8 cellular contexts compared by ENCODE assay signal in the genomic region with DNA sequence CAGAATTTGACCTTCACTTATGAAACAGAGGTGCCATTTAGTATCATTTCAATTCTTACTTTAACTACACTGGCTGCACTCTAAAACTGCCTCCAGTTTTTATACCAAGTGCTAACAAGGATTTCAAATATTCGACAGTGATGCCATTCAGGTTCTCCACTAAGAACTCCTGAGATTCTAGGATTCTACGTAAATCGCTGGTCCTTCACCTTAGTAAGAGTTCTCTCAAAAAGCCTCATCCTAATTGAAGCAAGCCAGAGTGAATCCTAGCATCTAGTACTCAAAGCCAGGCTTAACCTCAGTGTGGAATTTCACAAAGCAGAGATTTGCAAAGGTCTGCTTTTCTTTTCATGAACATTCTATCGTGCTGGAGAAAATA. TPM values are rescaled to one million over a fixed set of nuclear protein-coding genes. Genes with fewer than 3 reads are reported as not detected.
A peak's percentile ranks its signal among the peaks of the same experiment; 100 is the strongest.
DNase-seq lines count a peak whose midpoint lies in the region; ATAC-seq and TF ChIP-seq lines count a peak whose summit lies in the region.

No MANE protein-coding gene starts in this region.

- CTCF ChIA-PET in activated CD4-positive, alpha-beta memory T cell treated with anti-CD3 and anti-CD28 coated beads for 36 hours (lab: Charles Lee) = interaction anchor here (1.3 kb wide), 1 partner anchor 292 kb away, joined by 7 read pairs; no protein-coding TSS in a partner anchor

- peak overlapping the region; percentile 99 for H3K4me3 ChIP-seq in GM23248
- peak overlapping the region; percentile 95 to 99 (median 95) for H3K4me3 ChIP-seq in skeletal muscle tissue (ENCODE audit: low read length in 3 of 3)

- H3K27me3 ChIP-seq in GM23248 (replicated peaks; ENCODE audit: insufficient read depth) (no peaks in the 10 kb centered on the region), foreskin keratinocyte (no peaks in the 10 kb centered on the region), skeletal muscle tissue (ENCODE audit: control insufficient read depth in 3 of 3, insufficient read depth in 3 of 3, low read length in 3 of 3) (no peaks in the 10 kb centered on the region)

- POLR2A ChIA-PET in activated CD4-positive, alpha-beta memory T cell treated with anti-CD3 and anti-CD28 coated beads for 36 hours (lab: Charles Lee) = interaction anchor here (1.1 to 5.6 kb wide), 2 partner anchors 15 to 100 kb away, joined by 3 to 42 read pairs; a partner anchor contains a TSS

- 35 to 49% methylated on average over 4 of the region's 4 CpGs for WGBS in GM23248 (ENCODE audit: low coverage in 1 of 2, low lambda C conversion rate in 2 of 2, missing lambda C conversion rate in 2 of 2), 2 experiments

- in situ Hi-C loops in GM23248 (cut with MboI) = loop anchor here (25.0 kb wide), 1 partner anchor 568 kb away; no protein-coding TSS in a partner anchor

- H3K9me3 ChIP-seq in GM23248 (ENCODE audit: low read depth) = no peaks in the 10 kb centered on the region
- H3K9me3 ChIP-seq in skeletal muscle tissue (ENCODE audit: control insufficient read depth in 3 of 3, low read length in 3 of 3) = no peaks in the 10 kb centered on the region

- peaks cover 74% of the 10 kb centered on the region for H3K36me3 Mint-ChIP-seq in activated CD4-positive, alpha-beta memory T cell treated with anti-CD3 and anti-CD28 coated beads for 36 hours

- no peaks in the 10 kb centered on the region for H3K9me2 ChIP-seq in GM23248 (ENCODE audit: insufficient read depth)

- no peak for ATAC-seq in foreskin keratinocyte
- ATAC-seq in HG03097 (IDR thresholded peaks at IDR 0.05; ENCODE audit: low FRiP score, unreplicated experiment) = no peak

- peaks cover 61% of the 10 kb centered on the region for H4K20me1 ChIP-seq in GM23248 (ENCODE audit: insufficient read depth)

- H3F3A ChIP-seq in GM23248 (ENCODE audit: insufficient read depth) = peaks cover 82% of the 10 kb centered on the region

- no peak overlapping the region for H2AFZ ChIP-seq in GM23248

- H3K4me3 Mint-ChIP-seq in activated CD4-positive, alpha-beta memory T cell treated with anti-CD3 and anti-CD28 coated beads for 36 hours = peak overlapping the region; percentile 95

- H3K79me2 ChIP-seq in GM23248 (ENCODE audit: insufficient read depth) = peaks cover 98% of the 10 kb centered on the region

- H3K9ac ChIP-seq in GM23248 (peak overlapping the region; percentile 98), skeletal muscle tissue (ENCODE audit: low read depth in 1 of 3, low read length in 3 of 3) (peak overlapping the region; percentile 45 to 94 (median 82))

- H3K27ac Mint-ChIP-seq in activated CD4-positive, alpha-beta memory T cell treated with anti-CD3 and anti-CD28 coated beads for 36 hours = peak overlapping the region; percentile 99

- intact Hi-C loops in activated CD4-positive, alpha-beta memory T cell treated with anti-CD3 and anti-CD28 coated beads for 36 hours (cut with micrococcal nuclease) = no loop called here

- H3K4me2 ChIP-seq in GM23248 (ENCODE audit: unreplicated experiment) = peak overlapping the region; percentile 98

- H3K4me1 Mint-ChIP-seq in activated CD4-positive, alpha-beta memory T cell treated with anti-CD3 and anti-CD28 coated beads for 36 hours (ENCODE audit: low read depth) = peaks cover 66% of the 10 kb centered on the region

- no peak for TF ChIP-seq CTCF in foreskin keratinocyte (conservative IDR thresholded peaks at IDR 0.05)

- no peaks in the 10 kb centered on the region for H3K9me3 Mint-ChIP-seq in activated CD4-positive, alpha-beta memory T cell treated with anti-CD3 and anti-CD28 coated beads for 36 hours

- DNase-seq in GM23248 = no peak
- no peak for DNase-seq in activated CD4-positive, alpha-beta memory T cell treated with anti-CD3 and anti-CD28 coated beads for 36 hours
- no peak for DNase-seq in foreskin keratinocyte
- no peak for DNase-seq in SKM-1 treated with dmso at 0.1 percent for 144 hours (lab: John Stamatoyannopoulos, UW; ENCODE audit: unreplicated experiment)
- no peak for DNase-seq in activated CD4-positive, alpha-beta T cell treated with anti-CD3 and anti-CD28 coated beads, Interleukin-2, amount 50 U/mL, for 4 hours
- no peak for DNase-seq in dedifferentiated amniotic fluid mesenchymal stem cell (ENCODE audit: extremely low spot score)

- H3K27ac ChIP-seq in GM23248 = peak overlapping the region; percentile 96
- H3K27ac ChIP-seq in foreskin keratinocyte = peak overlapping the region; percentile 89
- H3K27ac ChIP-seq in skeletal muscle tissue (ENCODE audit: low read depth, low read length) = no peak overlapping the region

- H3K27me3 Mint-ChIP-seq in activated CD4-positive, alpha-beta memory T cell treated with anti-CD3 and anti-CD28 coated beads for 36 hours = peaks cover 6% of the 10 kb centered on the region

- peaks cover 27% of the 10 kb centered on the region for H3K4me1 ChIP-seq in GM23248 (ENCODE audit: insufficient read depth)
- peaks cover 44% of the 10 kb centered on the region for H3K4me1 ChIP-seq in foreskin keratinocyte
- H3K4me1 ChIP-seq in skeletal muscle tissue (ENCODE audit: control insufficient read depth in 3 of 3, insufficient read depth in 3 of 3, low read length in 3 of 3) = peaks cover 51 to 62% (median 61%) of the 10 kb centered on the region in 3 donors

- peaks cover 71% of the 10 kb centered on the region for H3K36me3 ChIP-seq in GM23248 (ENCODE audit: low read depth)
- peaks cover 50 to 69% (median 63%) of the 10 kb centered on the region in 3 donors for H3K36me3 ChIP-seq in skeletal muscle tissue (ENCODE audit: control insufficient read depth in 3 of 3, insufficient read depth in 3 of 3, low read length in 3 of 3)

RNA-seq across cellular contexts. Expression of a gene that starts 3.5 kb away (rescaled TPM):
- total RNA-seq in GM23248 (2014; rRNA removed; shearing (Covaris generic)) = 1,383 and 1,539 TPM in 2 replicates
- polyA plus RNA-seq in GM23248 (2016; fragmentation: Nextera tagmentation; extraction: Ambion mirVana) = 649 and 683 TPM in 2 replicates
- 100 to 1,000 TPM; 173 to 187 TPM for total RNA-seq in activated CD4-positive, alpha-beta memory T cell treated with anti-CD3 and anti-CD28 coated beads for 36 hours
- total RNA-seq in foreskin keratinocyte = 385 and 423 TPM in 2 replicates
- 74.9 and 102 TPM in 2 replicates for polyA plus RNA-seq in foreskin keratinocyte
- total RNA-seq in skeletal muscle tissue = 144 TPM
